Comparison of ENCODE assay signal across 18 cellular contexts in genomic region chr15:65987100-65987499, GRCh38.
"Had no signal": no experiment of that assay in that cellular context is flagged by ENCODE, and none has a peak within 500 bp of the region (broad histone marks: within the 10 kb centered on the region; RNA-seq: fewer than 3 reads in every experiment).

No MANE protein-coding gene starts in this region.

- DNase-seq: dorsolateral prefrontal cortex; effector CD8-positive, alpha-beta T cell; heart left ventricle; hippocampal formation; mammary epithelial cell; naive thymus-derived CD4-positive, alpha-beta T cell; nephron progenitor cell; psoas muscle; retina; right lobe of liver; stimulated activated CD4-positive, alpha-beta T cell treated with anti-CD3 and anti-CD28 coated beads, Interleukin-4, amount 100 ng/mL, for 24 hours; tibial artery; upper lobe of left lung had no signal

- FAIRE-seq: frontal cortex had no signal

- H3K27ac ChIP-seq: dorsolateral prefrontal cortex, heart left ventricle, neutrophil, psoas muscle, right lobe of liver, tibial artery, upper lobe of left lung, vagina had no signal

- H3K9me3 ChIP-seq: heart left ventricle, neutrophil, psoas muscle, right lobe of liver, tibial artery, upper lobe of left lung, vagina had no signal

- H3K36me3 ChIP-seq: heart left ventricle, neutrophil, right lobe of liver, tibial artery, upper lobe of left lung, vagina had no signal

- H3K27me3 ChIP-seq: vagina had no signal

- ATAC-seq: esophagus mucosa; heart left ventricle; naive thymus-derived CD4-positive, alpha-beta T cell; psoas muscle; right lobe of liver; stimulated activated memory B cell treated with anti-CD40 and anti-IgM and Interleukin-4, amounts not matched to agents 10 μg/mL and 1 μg/mL and 100 μg/mL, for 72 hours had no signal

- H3K4me3 ChIP-seq: dorsolateral prefrontal cortex, heart left ventricle, psoas muscle, right lobe of liver, tibial artery, upper lobe of left lung, vagina had no signal

- H3K4me1 ChIP-seq: psoas muscle, right lobe of liver had no signal
